1 cellular context compared by ENCODE assay signal in the genomic region with DNA sequence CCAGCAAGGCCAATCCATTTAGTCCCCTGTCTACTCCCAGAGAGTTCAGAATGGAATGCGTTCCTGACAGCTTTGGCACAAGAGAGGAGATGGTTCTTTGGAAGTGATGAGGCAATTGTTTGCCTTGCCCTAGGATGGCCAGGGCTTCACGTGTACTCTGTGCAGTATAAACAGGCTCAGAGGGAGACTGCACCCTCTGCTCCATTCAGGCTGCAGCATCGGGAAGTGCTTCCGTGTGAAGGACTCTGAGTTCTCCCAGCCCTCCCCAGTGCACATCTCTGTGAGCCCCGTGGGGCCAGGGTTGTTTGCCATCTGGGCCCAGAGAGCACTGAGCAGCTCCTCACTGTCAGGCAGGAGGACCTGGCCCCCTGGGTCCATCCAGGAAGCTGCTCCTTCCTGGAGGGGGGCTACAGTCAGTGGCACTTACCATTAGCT.
TF ChIP-seq lines count a peak whose summit lies in the region.

No MANE protein-coding gene starts in this region.

TF ChIP-seq in HepG2, 621 proteins besides CTCF, POLR2A, EP300 and RAD21 (continued from another document and continues in another):
- TF ChIP-seq, protein P1, sequence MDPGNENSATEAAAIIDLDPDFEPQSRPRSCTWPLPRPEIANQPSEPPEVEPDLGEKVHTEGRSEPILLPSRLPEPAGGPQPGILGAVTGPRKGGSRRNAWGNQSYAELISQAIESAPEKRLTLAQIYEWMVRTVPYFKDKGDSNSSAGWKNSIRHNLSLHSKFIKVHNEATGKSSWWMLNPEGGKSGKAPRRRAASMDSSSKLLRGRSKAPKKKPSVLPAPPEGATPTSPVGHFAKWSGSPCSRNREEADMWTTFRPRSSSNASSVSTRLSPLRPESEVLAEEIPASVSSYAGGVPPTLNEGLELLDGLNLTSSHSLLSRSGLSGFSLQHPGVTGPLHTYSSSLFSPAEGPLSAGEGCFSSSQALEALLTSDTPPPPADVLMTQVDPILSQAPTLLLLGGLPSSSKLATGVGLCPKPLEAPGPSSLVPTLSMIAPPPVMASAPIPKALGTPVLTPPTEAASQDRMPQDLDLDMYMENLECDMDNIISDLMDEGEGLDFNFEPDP (CRISPR knock-in tag; conservative IDR thresholded peaks at IDR 0.05): no peak
- 0 out of 2 replicates have a peak, but pooled peaks have one; percentile 38 for TF ChIP-seq SOX13 (IDR thresholded peaks at IDR 0.05)
- peak in 1 of 2 experiments; percentile 88; a peak in 2 of 4 replicates for TF ChIP-seq SOX13 (CRISPR knock-in tag; conservative IDR thresholded peaks at IDR 0.05 in 1 of 2, IDR thresholded peaks at IDR 0.05 in 1 of 2)
- no peak; the same call in 1 of the 2 replicates for TF ChIP-seq ZNF460 (CRISPR knock-in tag; IDR thresholded peaks at IDR 0.05; ENCODE audit: borderline replicate concordance)
- TF ChIP-seq, protein P2, sequence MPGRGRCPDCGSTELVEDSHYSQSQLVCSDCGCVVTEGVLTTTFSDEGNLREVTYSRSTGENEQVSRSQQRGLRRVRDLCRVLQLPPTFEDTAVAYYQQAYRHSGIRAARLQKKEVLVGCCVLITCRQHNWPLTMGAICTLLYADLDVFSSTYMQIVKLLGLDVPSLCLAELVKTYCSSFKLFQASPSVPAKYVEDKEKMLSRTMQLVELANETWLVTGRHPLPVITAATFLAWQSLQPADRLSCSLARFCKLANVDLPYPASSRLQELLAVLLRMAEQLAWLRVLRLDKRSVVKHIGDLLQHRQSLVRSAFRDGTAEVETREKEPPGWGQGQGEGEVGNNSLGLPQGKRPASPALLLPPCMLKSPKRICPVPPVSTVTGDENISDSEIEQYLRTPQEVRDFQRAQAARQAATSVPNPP (CRISPR knock-in tag; IDR thresholded peaks at IDR 0.05): peak; percentile 68; the same call in 1 of the 2 replicates
- TF ChIP-seq, protein P3, sequence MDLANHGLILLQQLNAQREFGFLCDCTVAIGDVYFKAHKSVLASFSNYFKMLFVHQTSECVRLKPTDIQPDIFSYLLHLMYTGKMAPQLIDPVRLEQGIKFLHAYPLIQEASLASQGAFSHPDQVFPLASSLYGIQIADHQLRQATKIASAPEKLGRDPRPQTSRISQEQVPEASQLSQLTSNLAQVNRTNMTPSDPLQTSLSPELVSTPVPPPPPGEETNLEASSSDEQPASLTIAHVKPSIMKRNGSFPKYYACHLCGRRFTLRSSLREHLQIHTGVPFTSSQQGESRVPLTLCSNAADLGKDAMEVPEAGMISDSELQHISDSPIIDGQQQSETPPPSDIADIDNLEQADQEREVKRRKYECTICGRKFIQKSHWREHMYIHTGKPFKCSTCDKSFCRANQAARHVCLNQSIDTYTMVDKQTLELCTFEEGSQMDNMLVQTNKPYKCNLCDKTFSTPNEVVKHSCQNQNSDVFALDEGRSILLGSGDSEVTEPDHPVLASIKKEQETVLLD (CRISPR knock-in tag; IDR thresholded peaks at IDR 0.05; ENCODE audit: low read depth): no peak
- 0 out of 2 replicates have a peak, but pooled peaks have one; percentile 34 for TF ChIP-seq ZNF552 (CRISPR knock-in tag; IDR thresholded peaks at IDR 0.05; ENCODE audit: borderline replicate concordance)
- no peak for TF ChIP-seq ZNF577 (CRISPR knock-in tag; IDR thresholded peaks at IDR 0.05; ENCODE audit: borderline replicate concordance, low read depth)
- TF ChIP-seq, protein P4, sequence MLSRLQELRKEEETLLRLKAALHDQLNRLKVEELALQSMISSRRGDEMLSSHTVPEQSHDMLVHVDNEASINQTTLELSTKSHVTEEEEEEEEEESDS (CRISPR knock-in tag; IDR thresholded peaks at IDR 0.05; ENCODE audit: borderline replicate concordance): no peak
- no peak for TF ChIP-seq EZH2 (conservative IDR thresholded peaks at IDR 0.05; ENCODE audit: low read depth, low read length)
- TF ChIP-seq DPF2 (CRISPR knock-in tag; IDR thresholded peaks at IDR 0.05; ENCODE audit: borderline replicate concordance, low read depth): peak; percentile 90; the same call in 1 of the 2 replicates
- no peak for TF ChIP-seq ZBTB21 (CRISPR knock-in tag; IDR thresholded peaks at IDR 0.05)
- TF ChIP-seq, protein P5, sequence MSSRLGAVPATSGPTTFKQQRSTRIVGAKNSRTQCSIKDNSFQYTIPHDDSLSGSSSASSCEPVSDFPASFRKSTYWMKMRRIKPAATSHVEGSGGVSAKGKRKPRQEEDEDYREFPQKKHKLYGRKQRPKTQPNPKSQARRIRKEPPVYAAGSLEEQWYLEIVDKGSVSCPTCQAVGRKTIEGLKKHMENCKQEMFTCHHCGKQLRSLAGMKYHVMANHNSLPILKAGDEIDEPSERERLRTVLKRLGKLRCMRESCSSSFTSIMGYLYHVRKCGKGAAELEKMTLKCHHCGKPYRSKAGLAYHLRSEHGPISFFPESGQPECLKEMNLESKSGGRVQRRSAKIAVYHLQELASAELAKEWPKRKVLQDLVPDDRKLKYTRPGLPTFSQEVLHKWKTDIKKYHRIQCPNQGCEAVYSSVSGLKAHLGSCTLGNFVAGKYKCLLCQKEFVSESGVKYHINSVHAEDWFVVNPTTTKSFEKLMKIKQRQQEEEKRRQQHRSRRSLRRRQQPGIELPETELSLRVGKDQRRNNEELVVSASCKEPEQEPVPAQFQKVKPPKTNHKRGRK (CRISPR knock-in tag; IDR thresholded peaks at IDR 0.05): no peak
- peak; percentile 85 for TF ChIP-seq ZNF350 (CRISPR knock-in tag; IDR thresholded peaks at IDR 0.05; ENCODE audit: borderline replicate concordance, low read depth)
- no peak for TF ChIP-seq FLYWCH1 (CRISPR knock-in tag; IDR thresholded peaks at IDR 0.05)
- no peak for TF ChIP-seq KAT2B (IDR thresholded peaks at IDR 0.05; ENCODE audit: borderline replicate concordance, low read depth, low read length)
- TF ChIP-seq, protein P6, sequence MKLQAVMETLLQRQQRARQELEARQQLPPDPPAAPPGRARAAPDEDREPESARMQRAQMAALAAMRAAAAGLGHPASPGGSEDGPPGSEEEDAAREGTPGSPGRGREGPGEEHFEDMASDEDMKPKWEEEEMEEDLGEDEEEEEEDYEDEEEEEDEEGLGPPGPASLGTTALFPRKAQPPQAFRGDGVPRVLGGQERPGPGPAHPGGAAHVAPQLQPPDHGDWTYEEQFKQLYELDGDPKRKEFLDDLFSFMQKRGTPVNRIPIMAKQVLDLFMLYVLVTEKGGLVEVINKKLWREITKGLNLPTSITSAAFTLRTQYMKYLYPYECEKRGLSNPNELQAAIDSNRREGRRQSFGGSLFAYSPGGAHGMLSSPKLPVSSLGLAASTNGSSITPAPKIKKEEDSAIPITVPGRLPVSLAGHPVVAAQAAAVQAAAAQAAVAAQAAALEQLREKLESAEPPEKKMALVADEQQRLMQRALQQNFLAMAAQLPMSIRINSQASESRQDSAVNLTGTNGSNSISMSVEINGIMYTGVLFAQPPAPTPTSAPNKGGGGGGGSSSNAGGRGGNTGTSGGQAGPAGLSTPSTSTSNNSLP (IDR thresholded peaks at IDR 0.05; ENCODE audit: low read depth, low read length): no peak
- TF ChIP-seq, protein P7, sequence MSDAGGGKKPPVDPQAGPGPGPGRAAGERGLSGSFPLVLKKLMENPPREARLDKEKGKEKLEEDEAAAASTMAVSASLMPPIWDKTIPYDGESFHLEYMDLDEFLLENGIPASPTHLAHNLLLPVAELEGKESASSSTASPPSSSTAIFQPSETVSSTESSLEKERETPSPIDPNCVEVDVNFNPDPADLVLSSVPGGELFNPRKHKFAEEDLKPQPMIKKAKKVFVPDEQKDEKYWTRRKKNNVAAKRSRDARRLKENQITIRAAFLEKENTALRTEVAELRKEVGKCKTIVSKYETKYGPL (CRISPR knock-in tag; IDR thresholded peaks at IDR 0.05): no peak
- peak; percentile 97 for TF ChIP-seq ARNTL (CRISPR knock-in tag; IDR thresholded peaks at IDR 0.05)
- no peak for TF ChIP-seq PHB2 (IDR thresholded peaks at IDR 0.05; ENCODE audit: partially characterized antibody)
- peak; percentile 97 for TF ChIP-seq SALL1 (CRISPR knock-in tag; IDR thresholded peaks at IDR 0.05)
- TF ChIP-seq, protein P8, sequence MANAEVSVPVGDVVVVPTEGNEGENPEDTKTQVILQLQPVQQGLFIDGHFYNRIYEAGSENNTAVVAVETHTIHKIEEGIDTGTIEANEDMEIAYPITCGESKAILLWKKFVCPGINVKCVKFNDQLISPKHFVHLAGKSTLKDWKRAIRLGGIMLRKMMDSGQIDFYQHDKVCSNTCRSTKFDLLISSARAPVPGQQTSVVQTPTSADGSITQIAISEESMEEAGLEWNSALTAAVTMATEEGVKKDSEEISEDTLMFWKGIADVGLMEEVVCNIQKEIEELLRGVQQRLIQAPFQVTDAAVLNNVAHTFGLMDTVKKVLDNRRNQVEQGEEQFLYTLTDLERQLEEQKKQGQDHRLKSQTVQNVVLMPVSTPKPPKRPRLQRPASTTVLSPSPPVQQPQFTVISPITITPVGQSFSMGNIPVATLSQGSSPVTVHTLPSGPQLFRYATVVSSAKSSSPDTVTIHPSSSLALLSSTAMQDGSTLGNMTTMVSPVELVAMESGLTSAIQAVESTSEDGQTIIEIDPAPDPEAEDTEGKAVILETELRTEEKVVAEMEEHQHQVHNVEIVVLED (CRISPR knock-in tag; IDR thresholded peaks at IDR 0.05; ENCODE audit: borderline replicate concordance): peak; percentile 51; the same call in 1 of the 2 replicates
- TF ChIP-seq, protein P9, sequence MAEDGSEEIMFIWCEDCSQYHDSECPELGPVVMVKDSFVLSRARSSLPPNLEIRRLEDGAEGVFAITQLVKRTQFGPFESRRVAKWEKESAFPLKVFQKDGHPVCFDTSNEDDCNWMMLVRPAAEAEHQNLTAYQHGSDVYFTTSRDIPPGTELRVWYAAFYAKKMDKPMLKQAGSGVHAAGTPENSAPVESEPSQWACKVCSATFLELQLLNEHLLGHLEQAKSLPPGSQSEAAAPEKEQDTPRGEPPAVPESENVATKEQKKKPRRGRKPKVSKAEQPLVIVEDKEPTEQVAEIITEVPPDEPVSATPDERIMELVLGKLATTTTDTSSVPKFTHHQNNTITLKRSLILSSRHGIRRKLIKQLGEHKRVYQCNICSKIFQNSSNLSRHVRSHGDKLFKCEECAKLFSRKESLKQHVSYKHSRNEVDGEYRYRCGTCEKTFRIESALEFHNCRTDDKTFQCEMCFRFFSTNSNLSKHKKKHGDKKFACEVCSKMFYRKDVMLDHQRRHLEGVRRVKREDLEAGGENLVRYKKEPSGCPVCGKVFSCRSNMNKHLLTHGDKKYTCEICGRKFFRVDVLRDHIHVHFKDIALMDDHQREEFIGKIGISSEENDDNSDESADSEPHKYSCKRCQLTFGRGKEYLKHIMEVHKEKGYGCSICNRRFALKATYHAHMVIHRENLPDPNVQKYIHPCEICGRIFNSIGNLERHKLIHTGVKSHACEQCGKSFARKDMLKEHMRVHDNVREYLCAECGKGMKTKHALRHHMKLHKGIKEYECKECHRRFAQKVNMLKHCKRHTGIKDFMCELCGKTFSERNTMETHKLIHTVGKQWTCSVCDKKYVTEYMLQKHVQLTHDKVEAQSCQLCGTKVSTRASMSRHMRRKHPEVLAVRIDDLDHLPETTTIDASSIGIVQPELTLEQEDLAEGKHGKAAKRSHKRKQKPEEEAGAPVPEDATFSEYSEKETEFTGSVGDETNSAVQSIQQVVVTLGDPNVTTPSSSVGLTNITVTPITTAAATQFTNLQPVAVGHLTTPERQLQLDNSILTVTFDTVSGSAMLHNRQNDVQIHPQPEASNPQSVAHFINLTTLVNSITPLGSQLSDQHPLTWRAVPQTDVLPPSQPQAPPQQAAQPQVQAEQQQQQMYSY (CRISPR knock-in tag; IDR thresholded peaks at IDR 0.05): no peak
- no peak for TF ChIP-seq ZNF143 (CRISPR knock-in tag; IDR thresholded peaks at IDR 0.05)
- no peak for TF ChIP-seq SMARCE1 (IDR thresholded peaks at IDR 0.05; ENCODE audit: borderline replicate concordance)
- TF ChIP-seq, protein P10, sequence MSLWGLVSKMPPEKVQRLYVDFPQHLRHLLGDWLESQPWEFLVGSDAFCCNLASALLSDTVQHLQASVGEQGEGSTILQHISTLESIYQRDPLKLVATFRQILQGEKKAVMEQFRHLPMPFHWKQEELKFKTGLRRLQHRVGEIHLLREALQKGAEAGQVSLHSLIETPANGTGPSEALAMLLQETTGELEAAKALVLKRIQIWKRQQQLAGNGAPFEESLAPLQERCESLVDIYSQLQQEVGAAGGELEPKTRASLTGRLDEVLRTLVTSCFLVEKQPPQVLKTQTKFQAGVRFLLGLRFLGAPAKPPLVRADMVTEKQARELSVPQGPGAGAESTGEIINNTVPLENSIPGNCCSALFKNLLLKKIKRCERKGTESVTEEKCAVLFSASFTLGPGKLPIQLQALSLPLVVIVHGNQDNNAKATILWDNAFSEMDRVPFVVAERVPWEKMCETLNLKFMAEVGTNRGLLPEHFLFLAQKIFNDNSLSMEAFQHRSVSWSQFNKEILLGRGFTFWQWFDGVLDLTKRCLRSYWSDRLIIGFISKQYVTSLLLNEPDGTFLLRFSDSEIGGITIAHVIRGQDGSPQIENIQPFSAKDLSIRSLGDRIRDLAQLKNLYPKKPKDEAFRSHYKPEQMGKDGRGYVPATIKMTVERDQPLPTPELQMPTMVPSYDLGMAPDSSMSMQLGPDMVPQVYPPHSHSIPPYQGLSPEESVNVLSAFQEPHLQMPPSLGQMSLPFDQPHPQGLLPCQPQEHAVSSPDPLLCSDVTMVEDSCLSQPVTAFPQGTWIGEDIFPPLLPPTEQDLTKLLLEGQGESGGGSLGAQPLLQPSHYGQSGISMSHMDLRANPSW (CRISPR knock-in tag; IDR thresholded peaks at IDR 0.05; ENCODE audit: borderline replicate concordance): peak; percentile 59; the same call in 1 of the 2 replicates
- no peak for TF ChIP-seq ZNF180 (CRISPR knock-in tag; IDR thresholded peaks at IDR 0.05; ENCODE audit: borderline replicate concordance, low read depth)
- no peak for TF ChIP-seq NPAS2 (CRISPR knock-in tag; IDR thresholded peaks at IDR 0.05; ENCODE audit: borderline replicate concordance)
- TF ChIP-seq, protein P11, sequence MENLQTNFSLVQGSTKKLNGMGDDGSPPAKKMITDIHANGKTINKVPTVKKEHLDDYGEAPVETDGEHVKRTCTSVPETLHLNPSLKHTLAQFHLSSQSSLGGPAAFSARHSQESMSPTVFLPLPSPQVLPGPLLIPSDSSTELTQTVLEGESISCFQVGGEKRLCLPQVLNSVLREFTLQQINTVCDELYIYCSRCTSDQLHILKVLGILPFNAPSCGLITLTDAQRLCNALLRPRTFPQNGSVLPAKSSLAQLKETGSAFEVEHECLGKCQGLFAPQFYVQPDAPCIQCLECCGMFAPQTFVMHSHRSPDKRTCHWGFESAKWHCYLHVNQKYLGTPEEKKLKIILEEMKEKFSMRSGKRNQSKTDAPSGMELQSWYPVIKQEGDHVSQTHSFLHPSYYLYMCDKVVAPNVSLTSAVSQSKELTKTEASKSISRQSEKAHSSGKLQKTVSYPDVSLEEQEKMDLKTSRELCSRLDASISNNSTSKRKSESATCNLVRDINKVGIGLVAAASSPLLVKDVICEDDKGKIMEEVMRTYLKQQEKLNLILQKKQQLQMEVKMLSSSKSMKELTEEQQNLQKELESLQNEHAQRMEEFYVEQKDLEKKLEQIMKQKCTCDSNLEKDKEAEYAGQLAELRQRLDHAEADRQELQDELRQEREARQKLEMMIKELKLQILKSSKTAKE (CRISPR knock-in tag; IDR thresholded peaks at IDR 0.05; ENCODE audit: borderline replicate concordance): 0 out of 2 replicates have a peak, but pooled peaks have one; percentile 51
- no peak for TF ChIP-seq MTF1 (CRISPR knock-in tag; IDR thresholded peaks at IDR 0.05)
- 0 out of 2 replicates have a peak, but pooled peaks have one; percentile 32 for TF ChIP-seq ZSCAN25 (CRISPR knock-in tag; IDR thresholded peaks at IDR 0.05)
- no peak for TF ChIP-seq CHD2 (IDR thresholded peaks at IDR 0.05; ENCODE audit: low read depth, low read length)
- no peak for TF ChIP-seq SKI (IDR thresholded peaks at IDR 0.05; ENCODE audit: partially characterized antibody)
- TF ChIP-seq, protein P12, sequence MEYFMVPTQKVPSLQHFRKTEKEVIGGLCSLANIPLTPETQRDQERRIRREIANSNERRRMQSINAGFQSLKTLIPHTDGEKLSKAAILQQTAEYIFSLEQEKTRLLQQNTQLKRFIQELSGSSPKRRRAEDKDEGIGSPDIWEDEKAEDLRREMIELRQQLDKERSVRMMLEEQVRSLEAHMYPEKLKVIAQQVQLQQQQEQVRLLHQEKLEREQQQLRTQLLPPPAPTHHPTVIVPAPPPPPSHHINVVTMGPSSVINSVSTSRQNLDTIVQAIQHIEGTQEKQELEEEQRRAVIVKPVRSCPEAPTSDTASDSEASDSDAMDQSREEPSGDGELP (IDR thresholded peaks at IDR 0.05; ENCODE audit: borderline replicate concordance, low read depth): peak; percentile 74; the same call in 1 of the 2 replicates
